Comparison of ENCODE assay signal across 1 cellular context in the genomic region with DNA sequence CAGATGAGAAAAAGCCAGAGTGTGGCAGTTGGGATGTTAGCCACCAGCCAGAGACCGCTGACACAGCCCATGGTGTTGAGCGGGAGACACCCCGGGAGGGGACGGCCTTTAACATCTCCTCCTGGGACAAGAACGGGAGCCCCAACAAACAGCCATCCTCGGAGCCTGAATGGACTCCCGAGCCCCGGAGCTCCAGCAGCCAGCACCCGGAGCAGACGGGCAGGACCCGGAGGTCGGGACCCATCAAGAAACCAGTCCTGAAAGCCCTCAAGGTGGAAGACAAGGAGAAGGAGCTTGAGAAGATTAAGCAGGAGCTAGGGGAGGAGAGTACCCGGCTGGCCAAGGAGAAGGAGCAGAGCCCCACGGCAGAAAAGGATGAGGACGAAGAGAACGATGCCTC.
A peak's percentile ranks its signal among the peaks of the same experiment; 100 is the strongest.
TF ChIP-seq lines count a peak whose summit lies in the region.

No MANE protein-coding gene starts in this region.

TF ChIP-seq in HepG2, 621 proteins besides CTCF, POLR2A, EP300 and RAD21:
- TF ChIP-seq POLR2AphosphoS5 (IDR thresholded peaks at IDR 0.05; ENCODE audit: low read depth, low read length) = no peak
- peak; percentile 10 for TF ChIP-seq AGO2 (optimal IDR thresholded peaks at IDR 0.05; ENCODE audit: low read depth, low read length)
